ENCODE assay signal across 13 cellular contexts in the genomic region with DNA sequence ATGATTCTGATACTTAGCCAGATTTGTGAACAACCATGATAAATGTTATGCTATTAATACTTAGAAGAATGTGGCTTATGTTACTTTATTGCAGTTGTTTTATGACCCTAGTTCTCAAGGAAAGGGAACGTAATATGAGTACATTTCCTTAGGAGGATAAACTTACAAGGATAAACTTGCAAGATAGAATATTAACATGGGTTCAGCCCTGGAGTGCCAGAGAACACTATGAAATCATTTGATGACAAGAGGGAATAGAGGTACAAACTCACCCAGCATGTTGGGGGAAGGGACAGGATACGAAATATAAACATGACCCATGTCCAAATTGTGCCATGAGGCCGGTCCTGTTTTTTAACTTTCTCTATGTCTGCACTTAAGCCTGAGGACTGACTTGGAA. TPM values are rescaled to one million over a fixed set of nuclear protein-coding genes. Genes with fewer than 3 reads are reported as not detected.
DNase-seq lines count a peak whose midpoint lies in the region; ATAC-seq and TF ChIP-seq lines count a peak whose summit lies in the region.
"Had no signal": no experiment of that assay in that cellular context is flagged by ENCODE, and none has a peak within 500 bp of the region (broad histone marks: within the 10 kb centered on the region; RNA-seq: fewer than 3 reads in every experiment).

No MANE protein-coding gene starts in this region.

- H4K20me1 ChIP-seq in PC-3 (ENCODE audit: low read length) = no peaks in the 10 kb centered on the region
- H4K20me1 ChIP-seq: BLaER1 had no signal

- H3K79me2 ChIP-seq in PC-3 (ENCODE audit: low read length) = no peaks in the 10 kb centered on the region

- no TSS peak for BruUV-seq in PC-3 (replicated peaks; lab: Mats Ljungman, UMichigan)

- H3K9me3 ChIP-seq in PC-3 (ENCODE audit: low read length) (no peaks in the 10 kb centered on the region), psoas muscle (no peaks in the 10 kb centered on the region)

- WGBS in psoas muscle, 3 donors = 19 to 56% (median 28%) methylated on average over 3 of the region's 3 CpGs

- H3K4me2 ChIP-seq in PC-3 (ENCODE audit: low read length) = 0 out of 2 replicates have a peak overlapping the region, but pooled peaks have one; percentile 9
- H3K4me2 ChIP-seq: BLaER1 had no signal

- H3F3A ChIP-seq in PC-3 (ENCODE audit: low read length, unreplicated experiment) = no peaks in the 10 kb centered on the region

- H2AFZ ChIP-seq in PC-3 (ENCODE audit: low read length) = no peak overlapping the region

- no peaks in the 10 kb centered on the region for H3K36me3 ChIP-seq in PC-3 (ENCODE audit: low read depth, low read length)
- no peaks in the 10 kb centered on the region for H3K36me3 ChIP-seq in psoas muscle (ENCODE audit: insufficient read depth in 1 of 2, low read depth in 1 of 2)
- H3K36me3 ChIP-seq: BLaER1 had no signal

- TF ChIP-seq CTCF in PC-3 (conservative IDR thresholded peaks at IDR 0.05; ENCODE audit: low read depth, low read length) (no peak), psoas muscle (IDR thresholded peaks at IDR 0.05) (no peak)

- H3K27me3 ChIP-seq in PC-3 (ENCODE audit: low read length) (no peaks in the 10 kb centered on the region), psoas muscle (ENCODE audit: insufficient read depth in 3 of 3, low read length in 2 of 3) (no peaks in the 10 kb centered on the region)
- H3K27me3 ChIP-seq: BLaER1 had no signal

- no peaks in the 10 kb centered on the region for H3K9me2 ChIP-seq in PC-3 (replicated peaks; ENCODE audit: low read length)

- no peak overlapping the region for H3K9ac ChIP-seq in PC-3 (ENCODE audit: low read length)
- H3K9ac ChIP-seq: BLaER1 had no signal

- intact Hi-C loops in PC-3 (cut with micrococcal nuclease) = loop anchor here (5.0 kb wide), 4 partner anchors 62 to 1292 kb away; no protein-coding TSS in a partner anchor
- intact Hi-C loops in left colon (cut with DNase I, micrococcal nuclease) = no loop called here
- intact Hi-C loops in psoas muscle (cut with DNase I) = loop anchor here in 1 of 2 donors (5.0 to 10.0 kb wide), 2 partner anchors 55 to 162 kb away; no protein-coding TSS in a partner anchor

- POLR2A ChIA-PET in PC-3 (lab: Charles Lee; ENCODE audit: unreplicated experiment) = no interaction called here

- ATAC-seq in PC-3 (peak; percentile 73), left colon (peak; percentile 82), psoas muscle (peak; percentile 26 to 63 (median 37))
- ATAC-seq: K562 had no signal

- CTCF ChIA-PET in PC-3 (lab: Charles Lee) = no interaction called here

- peak; percentile 19 for DNase-seq in PC-3
- no peak for DNase-seq in left colon
- no peak for DNase-seq in psoas muscle
- no peak for DNase-seq in ACHN
- no peak for DNase-seq in AG08396 (ENCODE audit: low spot score)
- DNase-seq in stimulated activated CD4-positive, alpha-beta T cell treated with anti-CD3 and anti-CD28 coated beads, Interleukin-4, amount 100 ng/mL, for 24 hours = no peak
- no peak for DNase-seq in C1 segment of cervical spinal cord (lab: John Stamatoyannopoulos, UW)
- DNase-seq: CD4-positive, CD25-positive, alpha-beta regulatory T cell; GOT3; H9 had no signal

- in situ Hi-C loops in ACHN (cut with HindIII; ENCODE audit: low pct_ligation_motif_present, low pct_unique_long_range_greater_than_20kb, low sequenced_read_pairs) = no loop called here

- peaks cover 3% of the 10 kb centered on the region for H3K4me1 ChIP-seq in PC-3 (ENCODE audit: insufficient read depth, low read length)
- H3K4me1 ChIP-seq in psoas muscle = peaks cover 21% of the 10 kb centered on the region

- H3K27ac ChIP-seq in PC-3 (ENCODE audit: low read length) (no peak overlapping the region), psoas muscle (peak overlapping the region; percentile 90)
- H3K27ac ChIP-seq: BLaER1, HL-60 had no signal

- H3K4me3 ChIP-seq in PC-3 (ENCODE audit: low read length) (no peak overlapping the region), psoas muscle (no peak overlapping the region)
- H3K4me3 ChIP-seq: BLaER1, K562 had no signal

RNA-seq across cellular contexts. Expression of a gene that starts 13.0 kb away (rescaled TPM):
- total RNA-seq in PC-3 (2014; rRNA removed) (7.0 and 9.4 TPM in 2 replicates), left colon (10 to 100 TPM; 63.8 to 64.7 TPM), psoas muscle (10 to 100 TPM; 54.9 to 81.5 (median 75.0) TPM)
- polyA plus RNA-seq in psoas muscle = 10 to 100 TPM in 2 of 3 donors, 1 to 10 TPM in 1; 8.7 to 32.3 (median 28.5) TPM
